Comparison of ENCODE assay signal across 39 cellular contexts in genomic region chr3:66427352-66427751, GRCh38.
DNase-seq lines count a peak whose midpoint lies in the region; ATAC-seq, FAIRE-seq and TF ChIP-seq lines count a peak whose summit lies in the region.
"Had no signal": no experiment of that assay in that cellular context is flagged by ENCODE, and none has a peak within 500 bp of the region (broad histone marks: within the 10 kb centered on the region; RNA-seq: fewer than 3 reads in every experiment).

No MANE protein-coding gene starts in this region.

- peaks cover 2% of the 10 kb centered on the region for H3K9me3 ChIP-seq in mammary epithelial cell (replicated peaks; ENCODE audit: insufficient read depth, low read length)
- no peaks in the 10 kb centered on the region for H3K9me3 ChIP-seq in uterus
- H3K9me3 ChIP-seq: right lobe of liver had no signal

- no peak overlapping the region for H3K4me2 ChIP-seq in mammary epithelial cell (ENCODE audit: insufficient read depth, low read depth, low read length)

- FAIRE-seq in bronchial epithelial cell (lab: Jason Lieb, UNC) = peak; percentile 28
- FAIRE-seq: G401.6, TTC549 had no signal

- H3K27ac ChIP-seq in mammary epithelial cell (ENCODE audit: insufficient read depth, low read depth, low read length) (no peak overlapping the region), uterus (peak overlapping the region; percentile 52 to 71)
- H3K27ac ChIP-seq: cardiac muscle cell, GM23248, parathyroid adenoma had no signal

- CTCF ChIA-PET in MCF 10A (lab: Yijun Ruan, JAX) (interaction anchor here (1.1 to 2.1 kb wide), 3 partner anchors 19 to 173 kb away, joined by 3 to 15 read pairs (median 5); no protein-coding TSS in a partner anchor), mammary epithelial cell (lab: Charles Lee; ENCODE audit: low non-redundant PET) (no interaction called here)

- TF ChIP-seq POLR2A in uterus (IDR thresholded peaks at IDR 0.05) = no peak

- no peaks in the 10 kb centered on the region for H3K79me2 ChIP-seq in mammary epithelial cell (ENCODE audit: insufficient read depth, low read length)

- TF ChIP-seq CTCF in MCF 10A (IDR thresholded peaks at IDR 0.05; ENCODE audit: unreplicated experiment) (no peak), mammary epithelial cell (conservative IDR thresholded peaks at IDR 0.05 in 1 of 2, IDR thresholded peaks at IDR 0.05 in 1 of 2; ENCODE audit: extremely low read depth in 1 of 2, insufficient read depth in 1 of 2, low read depth in 1 of 2, low read length in 2 of 2) (no peak), bronchial epithelial cell (IDR thresholded peaks at IDR 0.05; ENCODE audit: insufficient read depth, low read length, severe bottlenecking) (no peak), osteocyte (IDR thresholded peaks at IDR 0.05) (no peak), uterus (IDR thresholded peaks at IDR 0.05) (no peak), GM13976 (IDR thresholded peaks at IDR 0.05; ENCODE audit: borderline replicate concordance, control extremely low read depth, extremely low read depth, insufficient read depth, missing control alignments) (no peak)

- H3K27ac Mint-ChIP-seq in MCF 10A (ENCODE audit: low read depth, unreplicated experiment) = peak overlapping the region; percentile 36
- H3K27ac Mint-ChIP-seq in osteocyte (ENCODE audit: unreplicated experiment) = peak overlapping the region; percentile 98
- H3K27ac Mint-ChIP-seq: activated CD4-positive, alpha-beta memory T cell treated with anti-CD3 and anti-CD28 coated beads for 36 hours; activated naive CD4-positive, alpha-beta T cell treated with anti-CD3 and anti-CD28 coated beads, Interleukin-2, amount 10 ng/mL, durations not matched to agents 7 days and 5 days; CD14-positive monocyte; T-helper 17 cell had no signal

- POLR2A ChIA-PET in MCF 10A (lab: Yijun Ruan, JAX) = interaction anchor here (2.0 kb wide), 1 partner anchor 15 kb away, joined by 11 read pairs; no protein-coding TSS in a partner anchor

- H2AFZ ChIP-seq in mammary epithelial cell (ENCODE audit: low read depth, low read length) = no peak overlapping the region
- H2AFZ ChIP-seq: GM23248, parathyroid adenoma had no signal

- BruUV-seq in MCF 10A (replicated peaks; lab: Mats Ljungman, UMichigan) (no TSS peak), mammary epithelial cell (replicated peaks; lab: Mats Ljungman, UMichigan) (no TSS peak)

- no peaks in the 10 kb centered on the region for H3K27me3 Mint-ChIP-seq in MCF 10A (ENCODE audit: insufficient read depth, unreplicated experiment)
- H3K27me3 Mint-ChIP-seq in osteocyte (ENCODE audit: unreplicated experiment) = no peaks in the 10 kb centered on the region
- H3K27me3 Mint-ChIP-seq: activated CD4-positive, alpha-beta memory T cell treated with anti-CD3 and anti-CD28 coated beads for 36 hours; activated naive CD4-positive, alpha-beta T cell treated with anti-CD3 and anti-CD28 coated beads, Interleukin-2, amount 10 ng/mL, durations not matched to agents 7 days and 5 days; T-helper 17 cell had no signal

- no peaks in the 10 kb centered on the region for H4K20me1 ChIP-seq in mammary epithelial cell (ENCODE audit: insufficient read depth, low read length)

- H3K9ac ChIP-seq in mammary epithelial cell (ENCODE audit: insufficient read depth, low read length) = no peak overlapping the region
- H3K9ac ChIP-seq: GM23248, parathyroid adenoma had no signal

- no peak for ATAC-seq in GM19328 (IDR thresholded peaks at IDR 0.05; ENCODE audit: unreplicated experiment)
- no peak for ATAC-seq in GM18907 (IDR thresholded peaks at IDR 0.05; ENCODE audit: unreplicated experiment)
- ATAC-seq: esophagus mucosa, right lobe of liver, Right ventricle myocardium inferior, SK-N-SH treated with all-trans-retinoic acid at 6 μM for 48 hours, T-helper 17 cell had no signal

- H3K4me3 ChIP-seq in mammary epithelial cell (replicated peaks in 1 of 3; ENCODE audit: insufficient read depth in 1 of 3, low read depth in 2 of 3, low read length in 3 of 3) = no peak overlapping the region
- H3K4me3 ChIP-seq in bronchial epithelial cell (ENCODE audit: low read depth, low read length) = no peak overlapping the region
- no peak overlapping the region for H3K4me3 ChIP-seq in uterus
- H3K4me3 ChIP-seq: cardiac muscle cell, GM23248, lung, right lobe of liver, tibial nerve had no signal

- 100% methylated on average over 3 of the region's 3 CpGs for WGBS in mammary epithelial cell (ENCODE audit: low coverage, missing lambda C conversion rate)

- H3K4me1 Mint-ChIP-seq in MCF 10A (ENCODE audit: insufficient read depth, unreplicated experiment) = peaks cover 44% of the 10 kb centered on the region
- H3K4me1 Mint-ChIP-seq in osteocyte (ENCODE audit: unreplicated experiment) = peaks cover 76% of the 10 kb centered on the region
- H3K4me1 Mint-ChIP-seq: activated naive CD4-positive, alpha-beta T cell treated with anti-CD3 and anti-CD28 coated beads, Interleukin-2, amount 10 ng/mL, durations not matched to agents 7 days and 5 days had no signal

- H3K4me1 ChIP-seq in mammary epithelial cell (ENCODE audit: insufficient read depth, low read length) (peaks cover 19% of the 10 kb centered on the region), uterus (peaks cover 16 to 32% of the 10 kb centered on the region in 2 donors)
- H3K4me1 ChIP-seq: parathyroid adenoma had no signal

- H3K36me3 ChIP-seq in mammary epithelial cell (ENCODE audit: insufficient read depth, low read length) (no peaks in the 10 kb centered on the region), bronchial epithelial cell (ENCODE audit: control insufficient read depth, insufficient read depth, low read length) (no peaks in the 10 kb centered on the region), uterus (no peaks in the 10 kb centered on the region)
- H3K36me3 ChIP-seq: cardiac muscle cell, right lobe of liver had no signal

- dilution Hi-C loops in mammary epithelial cell (cut with HindIII; ENCODE audit: low sequenced_read_pairs) = no loop called here

- no peak for DNase-seq in MCF 10A (ENCODE audit: unreplicated experiment)
- DNase-seq in mammary epithelial cell = no peak
- DNase-seq in bronchial epithelial cell (ENCODE audit: low read depth) = no peak
- DNase-seq in osteocyte (ENCODE audit: extremely low spot score, unreplicated experiment) = no peak
- DNase-seq in uterus = no peak
- no peak for DNase-seq in GM13976 (ENCODE audit: low spot score)
- DNase-seq: 8988T; activated CD4-positive, alpha-beta memory T cell treated with anti-CD3 and anti-CD28 coated beads for 36 hours; activated CD8-positive, alpha-beta memory T cell treated with anti-CD3 and anti-CD28 coated beads, Interleukin-2, amount 50 U/mL, for 4 hours; activated naive CD4-positive, alpha-beta T cell treated with anti-CD3 and anti-CD28 coated beads, Interleukin-2, amount 10 ng/mL, durations not matched to agents 7 days and 5 days; amniotic stem cell; Calu3; cortex of kidney; DMS79; foreskin fibroblast; GM23248; kidney glomerular epithelial cell; NCI-H1436 treated with DMSO at 0.1 percent for 48 hours; NCI-H2081 treated with DMSO at 0.1 percent for 48 hours; NCI-H2227 treated with DMSO at 0.1 percent for 48 hours; NCI-H526 treated with DMSO at 0.1 percent for 48 hours; NK-92 treated with Interleukin-12 subunit alpha and Interleukin-12 subunit beta, amount 100 ng/mL, for 24 hours; right lobe of liver; stimulated activated CD4-positive, alpha-beta T cell treated with anti-CD3 and anti-CD28 coated beads, Interleukin-12 subunit alpha, Interleukin-12 subunit beta, amount 100 ng/mL, for 4 hours; stimulated activated CD4-positive, alpha-beta T cell treated with anti-CD3 and anti-CD28 coated beads, Interleukin-2, amount 100 ng/mL, for 48 hours; T-helper 17 cell had no signal

- H3K9me3 Mint-ChIP-seq in MCF 10A (ENCODE audit: unreplicated experiment) (peaks cover 5% of the 10 kb centered on the region), osteocyte (ENCODE audit: unreplicated experiment) (peaks cover 1% of the 10 kb centered on the region)

- no peaks in the 10 kb centered on the region for H3K27me3 ChIP-seq in mammary epithelial cell (ENCODE audit: insufficient read depth, low read length)
- H3K27me3 ChIP-seq in bronchial epithelial cell (ENCODE audit: control insufficient read depth, insufficient read depth, low read length) = no peaks in the 10 kb centered on the region
- H3K27me3 ChIP-seq in uterus = no peaks in the 10 kb centered on the region
- H3K27me3 ChIP-seq: cardiac muscle cell, right lobe of liver, tibial nerve had no signal

- intact Hi-C loops in MCF 10A (cut with micrococcal nuclease) (loop anchor here (5.0 kb wide), 1 partner anchor 75 kb away; the partner anchor contains the start of gene LRIG1), mammary epithelial cell (cut with micrococcal nuclease) (loop anchor here (5.0 kb wide), 1 partner anchor 75 kb away; the partner anchor contains the start of gene LRIG1), uterus (cut with DNase I; ENCODE audit: low total_unique reads) (no loop called here)

- H3K4me3 Mint-ChIP-seq in MCF 10A (ENCODE audit: unreplicated experiment) (no peak overlapping the region), osteocyte (ENCODE audit: unreplicated experiment) (no peak overlapping the region)
- H3K4me3 Mint-ChIP-seq: activated CD4-positive, alpha-beta memory T cell treated with anti-CD3 and anti-CD28 coated beads for 36 hours; activated naive CD4-positive, alpha-beta T cell treated with anti-CD3 and anti-CD28 coated beads, Interleukin-2, amount 10 ng/mL, durations not matched to agents 7 days and 5 days; CD14-positive monocyte; nephron; T-helper 17 cell had no signal

- no peaks in the 10 kb centered on the region for H3K36me3 Mint-ChIP-seq in MCF 10A (ENCODE audit: insufficient read depth, unreplicated experiment)
- H3K36me3 Mint-ChIP-seq in osteocyte (ENCODE audit: unreplicated experiment) = peaks cover 22% of the 10 kb centered on the region

- in situ Hi-C loops in mammary epithelial cell (cut with MboI; ENCODE audit: low sequenced_read_pairs in 2 of 2) = no loop called here
- in situ Hi-C loops in GM13976 (cut with MboI; ENCODE audit: low sequenced_read_pairs, unreplicated experiment) = no loop called here
